In the genomic region with DNA sequence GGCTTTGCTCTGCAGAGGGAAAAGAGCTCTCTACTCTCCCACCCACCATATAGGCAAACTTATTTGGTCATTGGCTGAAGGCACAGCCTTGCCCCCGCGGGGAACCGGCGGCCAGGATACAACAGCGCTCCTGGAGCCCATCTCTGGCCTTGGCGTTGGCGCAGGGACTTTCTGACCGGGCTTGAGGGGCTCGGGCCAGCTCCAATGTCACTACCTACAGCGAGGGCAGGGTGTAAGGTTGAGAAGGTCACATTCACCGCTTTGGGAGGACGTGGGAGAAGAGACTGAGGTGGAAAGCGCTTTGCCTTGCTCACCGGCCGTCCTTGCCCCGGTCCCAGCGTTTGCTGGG, we compare ENCODE assay signal across 9 cellular contexts. TPM values are rescaled to one million over a fixed set of nuclear protein-coding genes. Genes with fewer than 3 reads are reported as not detected.
DNase-seq lines count a peak whose midpoint lies in the region; ATAC-seq and TF ChIP-seq lines count a peak whose summit lies in the region.
"Had no signal": no experiment of that assay in that cellular context is flagged by ENCODE, and none has a peak within 500 bp of the region (broad histone marks: within the 10 kb centered on the region; RNA-seq: fewer than 3 reads in every experiment).

No MANE protein-coding gene starts in this region.

- BruUV-seq in A673 (replicated peaks; lab: Mats Ljungman, UMichigan) (no TSS peak), Panc1 (replicated peaks; lab: Mats Ljungman, UMichigan) (no TSS peak)

- peaks cover 30 to 63% (median 56%) of the 10 kb centered on the region in 3 donors for H3K27me3 Mint-ChIP-seq in immature natural killer cell (ENCODE audit: low read depth in 3 of 3)

- in situ Hi-C loops in Panc1 (cut with HindIII; ENCODE audit: low pct_unique_long_range_greater_than_20kb, low sequenced_read_pairs): no loop called here

- DNase-seq in A673 (ENCODE audit: low spot score): no peak
- peak; percentile 53 for DNase-seq in Daoy (ENCODE audit: low read depth)
- DNase-seq in Panc1 (ENCODE audit: low read depth, low spot score): no peak
- no peak for DNase-seq in immature natural killer cell
- no peak for DNase-seq in stimulated activated CD4-positive, alpha-beta T cell treated with anti-CD3 and anti-CD28 coated beads, Interleukin-12 subunit alpha, Interleukin-12 subunit beta, amount 100 ng/mL, for 4 hours
- DNase-seq in stimulated activated CD8-positive, alpha-beta memory T cell treated with anti-CD3 and anti-CD28 coated beads, Interleukin-4, amount 100 ng/mL, for 48 hours: no peak
- no peak for DNase-seq in occipital lobe (lab: John Stamatoyannopoulos, UW)

- peaks cover 0 to 33% (median 9%) of the 10 kb centered on the region in 6 donors for H3K9me3 Mint-ChIP-seq in immature natural killer cell
- H3K9me3 Mint-ChIP-seq: dendritic cell treated with granulocyte-macrophage colony-stimulating factor and Interleukin-4, amounts not matched to agents 40 ng/mL and 50 ng/mL, for 4 days had no signal

- H3K4me3 ChIP-seq in A673 (ENCODE audit: low read depth, low read length, poor library complexity, severe bottlenecking) (peak overlapping the region; percentile 40), Panc1 (ENCODE audit: low read depth in 2 of 2, low read length in 2 of 2) (peak overlapping the region; percentile 48 to 61)

- ATAC-seq in Panc1: peak; percentile 37
- no peak for ATAC-seq in HG03175 (IDR thresholded peaks at IDR 0.05; ENCODE audit: unreplicated experiment)

- H3K36me3 ChIP-seq in A673 (ENCODE audit: insufficient read depth, low read length, poor library complexity, severe bottlenecking) (no peaks in the 10 kb centered on the region), Panc1 (ENCODE audit: control insufficient read depth, insufficient read depth, low read length) (no peaks in the 10 kb centered on the region)

- H3K27ac ChIP-seq in A673 (ENCODE audit: low read depth, low read length, poor library complexity, severe bottlenecking) (no peak overlapping the region), Panc1 (ENCODE audit: low read length) (no peak overlapping the region)

- H3K27me3 ChIP-seq in A673 (replicated peaks; ENCODE audit: insufficient read depth, low read depth, low read length, poor library complexity): peaks cover 91% of the 10 kb centered on the region
- H3K27me3 ChIP-seq in Panc1 (ENCODE audit: control insufficient read depth, insufficient read depth, low read length): peaks cover 7% of the 10 kb centered on the region

- CTCF ChIA-PET in A673 (lab: Charles Lee) (no interaction called here), Panc1 (lab: Charles Lee) (interaction anchor here (0.5 to 2.5 kb wide), 4 partner anchors 45 to 568 kb away, joined by 3 to 11 read pairs (median 4); no protein-coding TSS in a partner anchor)

- H3K27ac Mint-ChIP-seq in immature natural killer cell: no peak overlapping the region
- H3K27ac Mint-ChIP-seq: dendritic cell treated with granulocyte-macrophage colony-stimulating factor and Interleukin-4, amounts not matched to agents 40 ng/mL and 50 ng/mL, for 4 days had no signal

- H3K4me3 Mint-ChIP-seq in immature natural killer cell: peak overlapping the region; percentile 8 to 58 (median 27)

- H3K36me3 Mint-ChIP-seq in immature natural killer cell: peaks cover 0 to 8% (median 0%) of the 10 kb centered on the region in 3 donors

- H3K9me3 ChIP-seq in A673 (ENCODE audit: low read depth, low read length, poor library complexity, severe bottlenecking) (no peaks in the 10 kb centered on the region), Panc1 (ENCODE audit: control insufficient read depth, insufficient read depth, low read depth, low read length) (no peaks in the 10 kb centered on the region)

- POLR2A ChIA-PET in A673 (lab: Charles Lee; ENCODE audit: low non-redundant PET) (no interaction called here), Panc1 (lab: Charles Lee) (no interaction called here)

- H3K4me1 ChIP-seq in A673 (ENCODE audit: insufficient read depth, low read length, poor library complexity, severe bottlenecking) (peaks cover 18% of the 10 kb centered on the region), Panc1 (ENCODE audit: control insufficient read depth, insufficient read depth, low read length) (no peaks in the 10 kb centered on the region)

- TF ChIP-seq CTCF in A673 (conservative IDR thresholded peaks at IDR 0.05; ENCODE audit: low read depth, low read length) (no peak), Panc1 (IDR thresholded peaks at IDR 0.05) (no peak)

- peaks cover 13 to 18% of the 10 kb centered on the region in 2 donors for H3K4me1 Mint-ChIP-seq in immature natural killer cell

- intact Hi-C loops in A673 (cut with micrococcal nuclease; ENCODE audit: unreplicated experiment) (loop anchor here (5.0 to 10.0 kb wide), 4 partner anchors 435 to 690 kb away; no protein-coding TSS in a partner anchor), Panc1 (cut with micrococcal nuclease; ENCODE audit: unreplicated experiment) (loop anchor here (5.0 to 10.0 kb wide), 2 partner anchors 570 to 643 kb away; no protein-coding TSS in a partner anchor)

RNA-seq across cellular contexts. Expression of a gene that starts 2.2 kb away (rescaled TPM):
- 0.66 and 1.2 TPM in 2 replicates for total RNA-seq in A673 (2021)
- 1.1 and 1.2 TPM in 2 replicates for total RNA-seq in Daoy (2014; rRNA removed; shearing (Covaris generic))
- 0.59 TPM for total RNA-seq in Panc1 (2021; ENCODE audit: unreplicated experiment)
- 0.16 TPM for polyA plus RNA-seq in Panc1 (2012; ENCODE audit: insufficient read length)
- polyA plus RNA-seq in immature natural killer cell: not detected
- total RNA-seq in occipital lobe: 0.78 TPM
